In genomic region chr16:79563919-79564318, GRCh38 we compare ENCODE assay signal across 12 cellular contexts.
"Had no signal": no experiment of that assay in that cellular context is flagged by ENCODE, and none has a peak within 500 bp of the region (broad histone marks: within the 10 kb centered on the region; RNA-seq: fewer than 3 reads in every experiment).

No MANE protein-coding gene starts in this region.

- DNase-seq: activated CD4-positive, alpha-beta T cell treated with anti-CD3 and anti-CD28 coated beads, Interleukin-2, amount 10 ng/mL, durations not matched to agents 7 days and 5 days; activated CD8-positive, alpha-beta T cell treated with anti-CD3 and anti-CD28 coated beads, Interleukin-2, amount 10 ng/mL, durations not matched to agents 7 days and 5 days; activated naive CD4-positive, alpha-beta T cell treated with Interleukin-2 at 50 U/mL for 16 hours; activated naive CD8-positive, alpha-beta T cell treated with anti-CD3 and anti-CD28 coated beads, Interleukin-2, amount 10 ng/mL, durations not matched to agents 7 days and 5 days; activated T-cell treated with anti-CD3 and anti-CD28 coated beads, Interleukin-2, amount 50 U/mL, for 24 hours; amygdala; foreskin fibroblast; left colon; sigmoid colon; stimulated activated CD8-positive, alpha-beta memory T cell treated with anti-CD3 and anti-CD28 coated beads, Interleukin-4, amount 100 ng/mL, for 48 hours; stimulated activated naive CD4-positive, alpha-beta T cell treated with Interleukin-2 at 50 U/mL for 16 hours; thyroid gland had no signal
